12 cellular contexts compared by ENCODE assay signal in genomic region chr17:53722407-53722806, GRCh38.
DNase-seq lines count a peak whose midpoint lies in the region; TF ChIP-seq lines count a peak whose summit lies in the region.
"Had no signal": no experiment of that assay in that cellular context is flagged by ENCODE, and none has a peak within 500 bp of the region (broad histone marks: within the 10 kb centered on the region; RNA-seq: fewer than 3 reads in every experiment).

No MANE protein-coding gene starts in this region.

- H3K27ac ChIP-seq in RWPE1: no peak overlapping the region
- no peak overlapping the region for H3K27ac ChIP-seq in epithelial cell of prostate
- H3K27ac ChIP-seq: tibial artery had no signal

- H3K4me3 ChIP-seq in retinal pigment epithelial cell (ENCODE audit: low read length): no peak overlapping the region
- H3K4me3 ChIP-seq: tibial artery had no signal

- TF ChIP-seq CTCF in RWPE1 (conservative IDR thresholded peaks at IDR 0.05; ENCODE audit: low read depth) (no peak), retinal pigment epithelial cell (conservative IDR thresholded peaks at IDR 0.05; ENCODE audit: low read depth, low read length) (no peak)

- CTCF ChIA-PET in RWPE1 (lab: Yijun Ruan, JAX): no interaction called here

- DNase-seq in EL (peak; percentile 100), RWPE1 (ENCODE audit: low spot score) (peak; percentile 70), epithelial cell of prostate (ENCODE audit: low read depth, low spot score) (peak; percentile 94), retinal pigment epithelial cell (ENCODE audit: low read depth) (peak; percentile 98), HuH-7 (ENCODE audit: low spot score) (no peak), medulla oblongata (ENCODE audit: extremely low spot score) (no peak), cerebellar nuclear complex (lab: John Stamatoyannopoulos, UW) (no peak)
- no peak for DNase-seq in stimulated activated CD4-positive, alpha-beta T cell treated with anti-CD3 and anti-CD28 coated beads, Interleukin-2, amount 100 ng/mL, for 48 hours
- DNase-seq: activated CD4-positive, alpha-beta T cell treated with anti-CD3 and anti-CD28 coated beads for 36 hours; activated effector memory CD4-positive, alpha-beta T cell treated with Interleukin-2 at 50 U/mL for 16 hours; SHP77 treated with DMSO at 0.1 percent for 48 hours; tibial artery had no signal

- POLR2A ChIA-PET in RWPE1 (lab: Yijun Ruan, JAX; ENCODE audit: low non-redundant PET): no interaction called here

Comparison
In these comparisons a context has a peak if more than half of its experiments do, and no peak if none do; other contexts are left out.
1. DNase-seq: peak in EL (single experiment), RWPE1 (single experiment), epithelial cell of prostate (single experiment) and retinal pigment epithelial cell (single experiment); none in HuH-7 (single experiment), medulla oblongata (single experiment), stimulated activated CD4-positive, alpha-beta T cell treated with anti-CD3 and anti-CD28 coated beads, Interleukin-2, amount 100 ng/mL, for 48 hours (0 of 2) and cerebellar nuclear complex (0 of 2).